27 cellular contexts compared by ENCODE assay signal in genomic region chr17:42179335-42179734, GRCh38. TPM values are rescaled to one million over a fixed set of nuclear protein-coding genes. Genes with fewer than 3 reads are reported as not detected.
DNase-seq lines count a peak whose midpoint lies in the region; ATAC-seq and TF ChIP-seq lines count a peak whose summit lies in the region.
"Had no signal": no experiment of that assay in that cellular context is flagged by ENCODE, and none has a peak within 500 bp of the region (broad histone marks: within the 10 kb centered on the region; RNA-seq: fewer than 3 reads in every experiment).

No MANE protein-coding gene starts in this region.

- 28 to 46% (median 37%) methylated on average over 1 of the region's 1 CpG for WGBS in ovary, 3 donors

- H3K79me2 ChIP-seq in DOHH2 (ENCODE audit: control insufficient read depth, low read length) = no peaks in the 10 kb centered on the region

- H3K36me3 Mint-ChIP-seq in CD4-positive, alpha-beta memory T cell = no peaks in the 10 kb centered on the region
- H3K36me3 Mint-ChIP-seq in activated T-helper 1 cell treated with anti-CD3 and anti-CD28 coated beads, Interleukin-12 subunit alpha, Interleukin-12 subunit beta, Interleukin-2, Interleukin-4 antibody, amounts not matched to agents 30 ng/mL and 10 ng/mL and 1 ng/mL, durations not matched to agents 14 hours and 24 hours and 36 hours (ENCODE audit: low read depth) = peaks cover 5% of the 10 kb centered on the region
- H3K36me3 Mint-ChIP-seq in naive thymus-derived CD8-positive, alpha-beta T cell = no peaks in the 10 kb centered on the region

- H3K9me2 ChIP-seq in DOHH2 (replicated peaks; ENCODE audit: control insufficient read depth, low read length) = no peaks in the 10 kb centered on the region

- no peaks in the 10 kb centered on the region for H3K27me3 ChIP-seq in CD4-positive, alpha-beta memory T cell (ENCODE audit: insufficient read depth, low read length)
- H3K27me3 ChIP-seq in DOHH2 (ENCODE audit: control insufficient read depth, low read length) = peaks cover 19% of the 10 kb centered on the region
- H3K27me3 ChIP-seq in ovary = no peaks in the 10 kb centered on the region

- H3F3A ChIP-seq in DOHH2 (ENCODE audit: control insufficient read depth, insufficient read depth) = peaks cover 8% of the 10 kb centered on the region; the same call in 1 of the 2 replicates

- H3K4me3 Mint-ChIP-seq in CD4-positive, alpha-beta memory T cell = peak overlapping the region in 7 of 8 donors; percentile 13 to 84 (median 49)
- peak overlapping the region; percentile 51 for H3K4me3 Mint-ChIP-seq in activated T-helper 1 cell treated with anti-CD3 and anti-CD28 coated beads, Interleukin-12 subunit alpha, Interleukin-12 subunit beta, Interleukin-2, Interleukin-4 antibody, amounts not matched to agents 30 ng/mL and 10 ng/mL and 1 ng/mL, durations not matched to agents 14 hours and 24 hours and 36 hours
- H3K4me3 Mint-ChIP-seq in naive thymus-derived CD8-positive, alpha-beta T cell = peak overlapping the region in 8 of 10 donors; percentile 4 to 78 (median 57)
- H3K4me3 Mint-ChIP-seq in stimulated activated naive CD8-positive, alpha-beta T cell treated with anti-CD3 and anti-CD28 coated beads, Interleukin-15, amount 100 ng/mL, for 72 hours = no peak overlapping the region

- POLR2A ChIA-PET in CD4-positive, alpha-beta memory T cell (lab: Charles Lee; ENCODE audit: partially characterized antibody) = interaction anchor here (1.2 to 1.8 kb wide), 3 partner anchors 13 to 162 kb away, joined by 3 to 6 read pairs (median 4); partner anchors contain the start of gene DNAJC7
- POLR2A ChIA-PET in naive thymus-derived CD8-positive, alpha-beta T cell (lab: Charles Lee) = interaction anchor here (1.1 to 3.3 kb wide), 5 partner anchors 8 to 213 kb away, joined by 3 to 14 read pairs (median 3); partner anchors contain the start of gene GHDC

- H3K4me1 ChIP-seq in CD4-positive, alpha-beta memory T cell (ENCODE audit: insufficient read depth, low read length) = peaks cover 54% of the 10 kb centered on the region
- H3K4me1 ChIP-seq in DOHH2 (ENCODE audit: control insufficient read depth, low read length) (peaks cover 55% of the 10 kb centered on the region), ovary (ENCODE audit: insufficient read depth) (peaks cover 12% of the 10 kb centered on the region)

- CTCF ChIA-PET in CD4-positive, alpha-beta memory T cell (lab: Charles Lee; ENCODE audit: partially characterized antibody) = interaction anchor here (0.7 to 3.9 kb wide), 3 partner anchors 10 to 90 kb away, joined by 4 to 15 read pairs (median 9); partner anchors contain the start of gene GHDC

- no peak for TF ChIP-seq CTCF in DOHH2 (IDR thresholded peaks at IDR 0.05; ENCODE audit: low read depth, low read length, poor library complexity, severe bottlenecking)
- no peak for TF ChIP-seq CTCF in ovary (IDR thresholded peaks at IDR 0.05)

- no peaks in the 10 kb centered on the region for H3K9me3 ChIP-seq in CD4-positive, alpha-beta memory T cell (ENCODE audit: control insufficient read depth in 1 of 2, low read length in 2 of 2)
- no peaks in the 10 kb centered on the region for H3K9me3 ChIP-seq in DOHH2 (ENCODE audit: control insufficient read depth, insufficient read depth, low read length)
- no peaks in the 10 kb centered on the region for H3K9me3 ChIP-seq in ovary
- H3K9me3 ChIP-seq: esophagus muscularis mucosa, gastrocnemius medialis, lower lobe of right lung, spleen, stomach, transverse colon had no signal

- ATAC-seq in naive thymus-derived CD8-positive, alpha-beta T cell = no peak
- ATAC-seq in stimulated activated naive CD8-positive, alpha-beta T cell treated with anti-CD3 and anti-CD28 coated beads, Interleukin-15, amount 100 ng/mL, for 72 hours = no peak
- ATAC-seq: gastrocnemius medialis, lower lobe of right lung had no signal

- no peak for DNase-seq in CD4-positive, alpha-beta memory T cell
- DNase-seq in activated T-helper 1 cell treated with anti-CD3 and anti-CD28 coated beads, Interleukin-12 subunit alpha, Interleukin-12 subunit beta, Interleukin-2, Interleukin-4 antibody, amounts not matched to agents 30 ng/mL and 10 ng/mL and 1 ng/mL, durations not matched to agents 14 hours and 24 hours and 36 hours (ENCODE audit: low spot score) = no peak
- DNase-seq in naive thymus-derived CD8-positive, alpha-beta T cell = no peak
- no peak for DNase-seq in HPDE6-E6E7 (ENCODE audit: extremely low spot score)
- DNase-seq in stimulated activated naive CD8-positive, alpha-beta T cell treated with anti-CD3 and anti-CD28 coated beads, Interleukin-15, amount 100 ng/mL, for 72 hours = no peak
- DNase-seq in ovary = no peak
- DNase-seq in NCI-H2171 treated with DMSO at 0.1 percent for 48 hours (lab: John Stamatoyannopoulos, UW) = no peak
- DNase-seq: effector CD4-positive, alpha-beta T cell; gastrocnemius medialis; lower lobe of right lung; NCI-H2029 treated with DMSO at 0.1 percent for 48 hours; NCI-H510A; occipital lobe; stomach; T-helper 9 cell had no signal

- no peak for TF ChIP-seq POLR2A in ovary (IDR thresholded peaks at IDR 0.05)

- H3K4me3 ChIP-seq in CD4-positive, alpha-beta memory T cell (ENCODE audit: low read length in 2 of 2) = no peak overlapping the region
- no peak overlapping the region for H3K4me3 ChIP-seq in DOHH2 (ENCODE audit: low read length)
- no peak overlapping the region for H3K4me3 ChIP-seq in ovary
- H3K4me3 ChIP-seq: esophagus muscularis mucosa, gastrocnemius medialis, lower lobe of right lung, stomach, transverse colon had no signal

- H3K9me3 Mint-ChIP-seq in CD4-positive, alpha-beta memory T cell = peaks cover 0 to 2% (median 0%) of the 10 kb centered on the region in 8 donors
- H3K9me3 Mint-ChIP-seq in activated T-helper 1 cell treated with anti-CD3 and anti-CD28 coated beads, Interleukin-12 subunit alpha, Interleukin-12 subunit beta, Interleukin-2, Interleukin-4 antibody, amounts not matched to agents 30 ng/mL and 10 ng/mL and 1 ng/mL, durations not matched to agents 14 hours and 24 hours and 36 hours = no peaks in the 10 kb centered on the region
- no peaks in the 10 kb centered on the region for H3K9me3 Mint-ChIP-seq in naive thymus-derived CD8-positive, alpha-beta T cell
- no peaks in the 10 kb centered on the region for H3K9me3 Mint-ChIP-seq in stimulated activated naive CD8-positive, alpha-beta T cell treated with anti-CD3 and anti-CD28 coated beads, Interleukin-15, amount 100 ng/mL, for 72 hours
- H3K9me3 Mint-ChIP-seq: activated B cell treated with CpG ODN at 0.5 μM for 24 hours had no signal

- peak overlapping the region; percentile 36 for H3K4me2 ChIP-seq in DOHH2 (ENCODE audit: low read length)

- peaks cover 21 to 56% (median 35%) of the 10 kb centered on the region in 4 donors for H3K4me1 Mint-ChIP-seq in CD4-positive, alpha-beta memory T cell
- peaks cover 54% of the 10 kb centered on the region for H3K4me1 Mint-ChIP-seq in activated T-helper 1 cell treated with anti-CD3 and anti-CD28 coated beads, Interleukin-12 subunit alpha, Interleukin-12 subunit beta, Interleukin-2, Interleukin-4 antibody, amounts not matched to agents 30 ng/mL and 10 ng/mL and 1 ng/mL, durations not matched to agents 14 hours and 24 hours and 36 hours (ENCODE audit: low read depth)
- H3K4me1 Mint-ChIP-seq in naive thymus-derived CD8-positive, alpha-beta T cell = peaks cover 11 to 42% (median 38%) of the 10 kb centered on the region in 4 donors
- H3K4me1 Mint-ChIP-seq in stimulated activated naive CD8-positive, alpha-beta T cell treated with anti-CD3 and anti-CD28 coated beads, Interleukin-15, amount 100 ng/mL, for 72 hours = peaks cover 62% of the 10 kb centered on the region

- no peak for TF ChIP-seq EP300 in ovary (IDR thresholded peaks at IDR 0.05)

- H3K27ac Mint-ChIP-seq in CD4-positive, alpha-beta memory T cell = peak overlapping the region in 3 of 7 donors; percentile 59 to 69 (median 66)
- H3K27ac Mint-ChIP-seq in activated T-helper 1 cell treated with anti-CD3 and anti-CD28 coated beads, Interleukin-12 subunit alpha, Interleukin-12 subunit beta, Interleukin-2, Interleukin-4 antibody, amounts not matched to agents 30 ng/mL and 10 ng/mL and 1 ng/mL, durations not matched to agents 14 hours and 24 hours and 36 hours = no peak overlapping the region
- H3K27ac Mint-ChIP-seq in naive thymus-derived CD8-positive, alpha-beta T cell = no peak overlapping the region
- H3K27ac Mint-ChIP-seq in stimulated activated naive CD8-positive, alpha-beta T cell treated with anti-CD3 and anti-CD28 coated beads, Interleukin-15, amount 100 ng/mL, for 72 hours = no peak overlapping the region

- no peak overlapping the region for H3K27ac ChIP-seq in CD4-positive, alpha-beta memory T cell (ENCODE audit: low read depth, low read length)
- no peak overlapping the region for H3K27ac ChIP-seq in DOHH2 (ENCODE audit: low read depth, low read length)
- no peak overlapping the region for H3K27ac ChIP-seq in ovary
- H3K27ac ChIP-seq: esophagus muscularis mucosa, gastrocnemius medialis, lower lobe of right lung, stomach, transverse colon had no signal

- no peaks in the 10 kb centered on the region for H4K20me1 ChIP-seq in DOHH2 (ENCODE audit: control insufficient read depth, insufficient read depth, low read depth, low read length)

- intact Hi-C loops in CD4-positive, alpha-beta memory T cell (cut with micrococcal nuclease) = no loop called here
- intact Hi-C loops in activated T-helper 1 cell treated with anti-CD3 and anti-CD28 coated beads, Interleukin-12 subunit alpha, Interleukin-12 subunit beta, Interleukin-2, Interleukin-4 antibody, amounts not matched to agents 30 ng/mL and 10 ng/mL and 1 ng/mL, durations not matched to agents 14 hours and 24 hours and 36 hours (cut with micrococcal nuclease) = no loop called here
- intact Hi-C loops in ovary (cut with DNase I) = no loop called here

- no peaks in the 10 kb centered on the region for H3K36me3 ChIP-seq in CD4-positive, alpha-beta memory T cell (ENCODE audit: insufficient read depth, low read length)
- H3K36me3 ChIP-seq in DOHH2 (ENCODE audit: control insufficient read depth, low read length) (no peaks in the 10 kb centered on the region), ovary (no peaks in the 10 kb centered on the region)
- H3K36me3 ChIP-seq: esophagus muscularis mucosa, gastrocnemius medialis, lower lobe of right lung, spleen, stomach, transverse colon had no signal

- peaks cover 0 to 8% of the 10 kb centered on the region in 2 donors for H3K27me3 Mint-ChIP-seq in CD4-positive, alpha-beta memory T cell
- H3K27me3 Mint-ChIP-seq in activated T-helper 1 cell treated with anti-CD3 and anti-CD28 coated beads, Interleukin-12 subunit alpha, Interleukin-12 subunit beta, Interleukin-2, Interleukin-4 antibody, amounts not matched to agents 30 ng/mL and 10 ng/mL and 1 ng/mL, durations not matched to agents 14 hours and 24 hours and 36 hours (ENCODE audit: insufficient read depth) = peaks cover 17% of the 10 kb centered on the region
- peaks cover 7 to 43% (median 15%) of the 10 kb centered on the region in 5 donors for H3K27me3 Mint-ChIP-seq in naive thymus-derived CD8-positive, alpha-beta T cell
- H3K27me3 Mint-ChIP-seq in stimulated activated naive CD8-positive, alpha-beta T cell treated with anti-CD3 and anti-CD28 coated beads, Interleukin-15, amount 100 ng/mL, for 72 hours = peaks cover 49% of the 10 kb centered on the region
- H3K27me3 Mint-ChIP-seq: activated B cell treated with CpG ODN at 0.5 μM for 24 hours had no signal

RNA-seq across cellular contexts. Expression of gene KCNH4, which starts 1.6 kb away (rescaled TPM):
- under 1 TPM; 0.09 to 0.11 TPM for total RNA-seq in CD4-positive, alpha-beta memory T cell
- polyA plus RNA-seq in CD4-positive, alpha-beta memory T cell = not detected
- total RNA-seq in activated T-helper 1 cell treated with anti-CD3 and anti-CD28 coated beads, Interleukin-12 subunit alpha, Interleukin-12 subunit beta, Interleukin-2, Interleukin-4 antibody, amounts not matched to agents 30 ng/mL and 10 ng/mL and 1 ng/mL, durations not matched to agents 14 hours and 24 hours and 36 hours = 1.7 and 1.9 TPM in 2 replicates
- under 1 TPM; 0.11 to 0.18 TPM for total RNA-seq in naive thymus-derived CD8-positive, alpha-beta T cell
- not detected for polyA plus RNA-seq in naive thymus-derived CD8-positive, alpha-beta T cell
- total RNA-seq in ovary = under 1 TPM in 4 of 7 donors, not detected in 3; 0.08 to 0.40 (median 0.15) TPM
- polyA plus RNA-seq in ovary = under 1 TPM in 1 of 2 donors, not detected in 1; 0.07 TPM
- total RNA-seq: chondrocyte, gastrocnemius medialis, renal cortical epithelial cell, stomach, transverse colon had no signal
- polyA plus RNA-seq: keratinocyte, stomach had no signal

RNA-seq across cellular contexts. Expression of gene HCRT, which starts 5.9 kb away (rescaled TPM):
- total RNA-seq in CD4-positive, alpha-beta memory T cell = not detected
- not detected for polyA plus RNA-seq in CD4-positive, alpha-beta memory T cell
- not detected in 2 replicates for total RNA-seq in activated T-helper 1 cell treated with anti-CD3 and anti-CD28 coated beads, Interleukin-12 subunit alpha, Interleukin-12 subunit beta, Interleukin-2, Interleukin-4 antibody, amounts not matched to agents 30 ng/mL and 10 ng/mL and 1 ng/mL, durations not matched to agents 14 hours and 24 hours and 36 hours
- not detected for total RNA-seq in naive thymus-derived CD8-positive, alpha-beta T cell
- not detected for polyA plus RNA-seq in naive thymus-derived CD8-positive, alpha-beta T cell
- not detected for total RNA-seq in ovary
- polyA plus RNA-seq in ovary = not detected
- total RNA-seq: activated B cell treated with CpG ODN at 0.5 μM for 24 hours, chondrocyte, Daoy, esophagus muscularis mucosa, gastrocnemius medialis, LHCN-M2, lower lobe of right lung, mucosa of gallbladder, occipital lobe, renal cortical epithelial cell, SK-MEL-5, spleen, stomach, transverse colon had no signal
- polyA plus RNA-seq: keratinocyte, spleen, stomach had no signal

RNA-seq across cellular contexts. Expression of gene GHDC, which starts 15.0 kb away (rescaled TPM):
- total RNA-seq in CD4-positive, alpha-beta memory T cell = 10 to 100 TPM; 23.9 to 25.3 TPM
- polyA plus RNA-seq in CD4-positive, alpha-beta memory T cell = 10 to 100 TPM; 12.9 to 17.9 TPM
- 15.2 and 15.5 TPM in 2 replicates for total RNA-seq in activated T-helper 1 cell treated with anti-CD3 and anti-CD28 coated beads, Interleukin-12 subunit alpha, Interleukin-12 subunit beta, Interleukin-2, Interleukin-4 antibody, amounts not matched to agents 30 ng/mL and 10 ng/mL and 1 ng/mL, durations not matched to agents 14 hours and 24 hours and 36 hours
- total RNA-seq in naive thymus-derived CD8-positive, alpha-beta T cell = 10 to 100 TPM; 25.8 to 29.6 TPM
- 10 to 100 TPM; 15.3 to 21.5 (median 17.3) TPM for polyA plus RNA-seq in naive thymus-derived CD8-positive, alpha-beta T cell
- total RNA-seq in ovary = 10 to 100 TPM; 19.5 to 40.1 (median 31.0) TPM
- 10 to 100 TPM in 1 of 2 donors, 1 to 10 TPM in 1; 9.2 to 30.4 TPM for polyA plus RNA-seq in ovary

RNA-seq across cellular contexts. Expression of gene RAB5C, which starts 24.5 kb away (rescaled TPM):
- 10 to 100 TPM; 77.7 to 80.6 TPM for total RNA-seq in CD4-positive, alpha-beta memory T cell
- 10 to 100 TPM; 63.4 to 73.1 TPM for polyA plus RNA-seq in CD4-positive, alpha-beta memory T cell
- total RNA-seq in activated T-helper 1 cell treated with anti-CD3 and anti-CD28 coated beads, Interleukin-12 subunit alpha, Interleukin-12 subunit beta, Interleukin-2, Interleukin-4 antibody, amounts not matched to agents 30 ng/mL and 10 ng/mL and 1 ng/mL, durations not matched to agents 14 hours and 24 hours and 36 hours = 73.3 and 80.0 TPM in 2 replicates
- total RNA-seq in naive thymus-derived CD8-positive, alpha-beta T cell = 10 to 100 TPM; 63.6 to 73.5 TPM
- 10 to 100 TPM; 57.3 to 88.4 (median 60.6) TPM for polyA plus RNA-seq in naive thymus-derived CD8-positive, alpha-beta T cell
- total RNA-seq in ovary = 100 to 1,000 TPM in 2 of 7 donors, 10 to 100 TPM in 5; 53.8 to 114 (median 94.3) TPM
- 100 to 1,000 TPM; 124 to 130 TPM for polyA plus RNA-seq in ovary

RNA-seq across cellular contexts. Expression of gene HSPB9, which starts 56.7 kb away (rescaled TPM):
- not detected for total RNA-seq in CD4-positive, alpha-beta memory T cell
- not detected for polyA plus RNA-seq in CD4-positive, alpha-beta memory T cell
- 0.10 TPM in 1 of 2 replicates, not detected in the other for total RNA-seq in activated T-helper 1 cell treated with anti-CD3 and anti-CD28 coated beads, Interleukin-12 subunit alpha, Interleukin-12 subunit beta, Interleukin-2, Interleukin-4 antibody, amounts not matched to agents 30 ng/mL and 10 ng/mL and 1 ng/mL, durations not matched to agents 14 hours and 24 hours and 36 hours
- not detected for total RNA-seq in naive thymus-derived CD8-positive, alpha-beta T cell
- polyA plus RNA-seq in naive thymus-derived CD8-positive, alpha-beta T cell = not detected
- under 1 TPM; 0.15 to 0.95 (median 0.48) TPM for total RNA-seq in ovary
- polyA plus RNA-seq in ovary = under 1 TPM in 1 of 2 donors, not detected in 1; 0.46 TPM
- total RNA-seq: activated B cell treated with CpG ODN at 0.5 μM for 24 hours, chondrocyte, gastrocnemius medialis, LHCN-M2, lower lobe of right lung, occipital lobe, renal cortical epithelial cell, SK-MEL-5, stomach had no signal
- polyA plus RNA-seq: keratinocyte had no signal

Comparison
In these comparisons a context has a peak if more than half of its experiments do, and no peak if none do; other contexts are left out.
1. H3K4me3 Mint-ChIP-seq: peak in CD4-positive, alpha-beta memory T cell (7 of 8), activated T-helper 1 cell treated with anti-CD3 and anti-CD28 coated beads, Interleukin-12 subunit alpha, Interleukin-12 subunit beta, Interleukin-2, Interleukin-4 antibody, amounts not matched to agents 30 ng/mL and 10 ng/mL and 1 ng/mL, durations not matched to agents 14 hours and 24 hours and 36 hours (single experiment) and naive thymus-derived CD8-positive, alpha-beta T cell (8 of 10); none in stimulated activated naive CD8-positive, alpha-beta T cell treated with anti-CD3 and anti-CD28 coated beads, Interleukin-15, amount 100 ng/mL, for 72 hours (0 of 2).